9 cellular contexts compared by ENCODE assay signal in genomic region chr16:70679653-70680494, GRCh38. TPM values are rescaled to one million over a fixed set of nuclear protein-coding genes. Genes with fewer than 3 reads are reported as not detected.
DNase-seq lines count a peak whose midpoint lies in the region; ATAC-seq and TF ChIP-seq lines count a peak whose summit lies in the region.
"Had no signal": no experiment of that assay in that cellular context is flagged by ENCODE, and none has a peak within 500 bp of the region (broad histone marks: within the 10 kb centered on the region; RNA-seq: fewer than 3 reads in every experiment).

No MANE protein-coding gene starts in this region.

- TF ChIP-seq POLR2A in body of pancreas (IDR thresholded peaks at IDR 0.05) (no peak), suprapubic skin (IDR thresholded peaks at IDR 0.05) (no peak)

- in situ Hi-C loops in G401 (cut with HindIII; ENCODE audit: low sequenced_read_pairs) = no loop called here

- no peaks in the 10 kb centered on the region for H3K9me2 ChIP-seq in GM23338 (ENCODE audit: insufficient read depth)

- no peak for TF ChIP-seq EP300 in suprapubic skin (IDR thresholded peaks at IDR 0.05)

- intact Hi-C loops in body of pancreas (cut with DNase I) = loop anchor here (5.0 kb wide), 1 partner anchor 87 kb away; no protein-coding TSS in a partner anchor

- H3K36me3 ChIP-seq in GM23338 (ENCODE audit: insufficient read depth) = no peaks in the 10 kb centered on the region
- peaks cover 0 to under 1% of the 10 kb centered on the region in 2 donors for H3K36me3 ChIP-seq in body of pancreas (replicated peaks in 1 of 2; ENCODE audit: insufficient read depth in 1 of 2, low read depth in 2 of 2)
- H3K36me3 ChIP-seq in suprapubic skin = peaks cover 56% of the 10 kb centered on the region

- peaks cover 3% of the 10 kb centered on the region for H4K20me1 ChIP-seq in GM23338 (replicated peaks; ENCODE audit: insufficient read depth)

- H3K9me3 Mint-ChIP-seq in GM23338 = no peaks in the 10 kb centered on the region

- H3K27ac Mint-ChIP-seq in GM23338 = no peak overlapping the region

- TF ChIP-seq CTCF in GM23338 (conservative IDR thresholded peaks at IDR 0.05; ENCODE audit: low read depth in 2 of 2) (peak; percentile 10 to 63; a peak in 2 of 4 replicates), body of pancreas (IDR thresholded peaks at IDR 0.05) (peak in 4 of 7 experiments; percentile 12 to 60 (median 39)), suprapubic skin (IDR thresholded peaks at IDR 0.05) (peak in 1 of 2 donors; percentile 52)

- H3K27me3 Mint-ChIP-seq in GM23338 (ENCODE audit: insufficient read depth, low read depth, poor library complexity) = peaks cover 8% of the 10 kb centered on the region

- H3K4me3 Mint-ChIP-seq in GM23338 = no peak overlapping the region; the same call in 2 of the 3 replicates

- H3K36me3 Mint-ChIP-seq in GM23338 (ENCODE audit: low read depth) = peaks cover 9% of the 10 kb centered on the region; the same call in 2 of the 3 replicates

- peaks cover 17% of the 10 kb centered on the region for H3K4me1 Mint-ChIP-seq in GM23338

- peak overlapping the region; percentile 75 for H3K4me2 ChIP-seq in GM23338

- H2AFZ ChIP-seq in GM23338 = no peak overlapping the region

- H3K9me3 ChIP-seq in body of pancreas (no peaks in the 10 kb centered on the region), suprapubic skin (no peaks in the 10 kb centered on the region)

- WGBS in body of pancreas, 2 donors = 70 to 87% methylated on average over 30 to 63 of the region's 83 CpGs
- 73% methylated on average over 57 of the region's 83 CpGs for WGBS in suprapubic skin

- DNase-seq in GM23338 (ENCODE audit: low spot score) = peak; percentile 82
- DNase-seq in body of pancreas = no peak
- peak; percentile 99 for DNase-seq in iPS-NIHi11 (ENCODE audit: low spot score)
- DNase-seq in suprapubic skin (ENCODE audit: low spot score in 2 of 2) = no peak
- no peak for DNase-seq in DMS153 (lab: John Stamatoyannopoulos, UW)
- DNase-seq in G401 (ENCODE audit: low spot score) = no peak
- DNase-seq in SKM-1 (lab: John Stamatoyannopoulos, UW; ENCODE audit: unreplicated experiment) = no peak
- DNase-seq: activated effector memory CD4-positive, alpha-beta T cell treated with anti-CD3 and anti-CD28 coated beads, Interleukin-2, amount 50 U/mL, for 16 hours had no signal

- peak; percentile 81 for ATAC-seq in GM23338
- no peak for ATAC-seq in body of pancreas
- no peak for ATAC-seq in GM18907 (IDR thresholded peaks at IDR 0.05; ENCODE audit: unreplicated experiment)

- peaks cover 4% of the 10 kb centered on the region for H3K27me3 ChIP-seq in GM23338 (ENCODE audit: insufficient read depth)
- no peaks in the 10 kb centered on the region for H3K27me3 ChIP-seq in body of pancreas
- H3K27me3 ChIP-seq in suprapubic skin = no peaks in the 10 kb centered on the region

- H3F3A ChIP-seq in GM23338 (replicated peaks; ENCODE audit: low read depth) = 0 out of 2 replicates have a peak, but pooled peaks cover 5% of the 10 kb centered on the region

- H3K27ac ChIP-seq in GM23338 (ENCODE audit: low read depth) (no peak overlapping the region), body of pancreas (peak overlapping the region in 2 of 4 donors; percentile 52 to 53), suprapubic skin (peak overlapping the region; percentile 70)

- no peaks in the 10 kb centered on the region for H3K79me2 ChIP-seq in GM23338 (replicated peaks; ENCODE audit: insufficient read depth)

- H3K4me1 ChIP-seq in GM23338 (ENCODE audit: insufficient read depth) = peaks cover 7% of the 10 kb centered on the region
- H3K4me1 ChIP-seq in body of pancreas = peaks cover 47% of the 10 kb centered on the region
- H3K4me1 ChIP-seq in suprapubic skin = peaks cover 50% of the 10 kb centered on the region

- H3K4me3 ChIP-seq in GM23338 = peak overlapping the region; percentile 45; the same call in 1 of the 2 replicates
- no peak overlapping the region for H3K4me3 ChIP-seq in body of pancreas
- H3K4me3 ChIP-seq in suprapubic skin = no peak overlapping the region

TF ChIP-seq in GM23338, 12 proteins besides CTCF, POLR2A, EP300 and RAD21 (continues in another document):
- TF ChIP-seq, protein P1, sequence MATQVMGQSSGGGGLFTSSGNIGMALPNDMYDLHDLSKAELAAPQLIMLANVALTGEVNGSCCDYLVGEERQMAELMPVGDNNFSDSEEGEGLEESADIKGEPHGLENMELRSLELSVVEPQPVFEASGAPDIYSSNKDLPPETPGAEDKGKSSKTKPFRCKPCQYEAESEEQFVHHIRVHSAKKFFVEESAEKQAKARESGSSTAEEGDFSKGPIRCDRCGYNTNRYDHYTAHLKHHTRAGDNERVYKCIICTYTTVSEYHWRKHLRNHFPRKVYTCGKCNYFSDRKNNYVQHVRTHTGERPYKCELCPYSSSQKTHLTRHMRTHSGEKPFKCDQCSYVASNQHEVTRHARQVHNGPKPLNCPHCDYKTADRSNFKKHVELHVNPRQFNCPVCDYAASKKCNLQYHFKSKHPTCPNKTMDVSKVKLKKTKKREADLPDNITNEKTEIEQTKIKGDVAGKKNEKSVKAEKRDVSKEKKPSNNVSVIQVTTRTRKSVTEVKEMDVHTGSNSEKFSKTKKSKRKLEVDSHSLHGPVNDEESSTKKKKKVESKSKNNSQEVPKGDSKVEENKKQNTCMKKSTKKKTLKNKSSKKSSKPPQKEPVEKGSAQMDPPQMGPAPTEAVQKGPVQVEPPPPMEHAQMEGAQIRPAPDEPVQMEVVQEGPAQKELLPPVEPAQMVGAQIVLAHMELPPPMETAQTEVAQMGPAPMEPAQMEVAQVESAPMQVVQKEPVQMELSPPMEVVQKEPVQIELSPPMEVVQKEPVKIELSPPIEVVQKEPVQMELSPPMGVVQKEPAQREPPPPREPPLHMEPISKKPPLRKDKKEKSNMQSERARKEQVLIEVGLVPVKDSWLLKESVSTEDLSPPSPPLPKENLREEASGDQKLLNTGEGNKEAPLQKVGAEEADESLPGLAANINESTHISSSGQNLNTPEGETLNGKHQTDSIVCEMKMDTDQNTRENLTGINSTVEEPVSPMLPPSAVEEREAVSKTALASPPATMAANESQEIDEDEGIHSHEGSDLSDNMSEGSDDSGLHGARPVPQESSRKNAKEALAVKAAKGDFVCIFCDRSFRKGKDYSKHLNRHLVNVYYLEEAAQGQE (IDR thresholded peaks at IDR 0.05; ENCODE audit: unreplicated experiment) = no peak
- TF ChIP-seq STAT1 (IDR thresholded peaks at IDR 0.05; ENCODE audit: unreplicated experiment) (no peak), ETS1 (IDR thresholded peaks at IDR 0.05) (no peak), JUNB (IDR thresholded peaks at IDR 0.05; ENCODE audit: unreplicated experiment) (no peak), ZNF331 (CRISPR knock-in tag; IDR thresholded peaks at IDR 0.05; ENCODE audit: low read depth) (no peak), ZNF114 (CRISPR knock-in tag; IDR thresholded peaks at IDR 0.05) (no peak), CREB1 (CRISPR knock-in tag; IDR thresholded peaks at IDR 0.05; ENCODE audit: low read depth) (no peak), POLR2AphosphoS5 (IDR thresholded peaks at IDR 0.05; ENCODE audit: low read depth) (no peak), EZH2 (IDR thresholded peaks at IDR 0.05; ENCODE audit: low read depth, unreplicated experiment) (no peak)

RNA-seq across cellular contexts. Expression of gene MTSS2, which starts 6.0 kb away (rescaled TPM):
- total RNA-seq in GM23338 (2014; rRNA removed; shearing (Covaris generic)) = 16.5 and 19.6 TPM in 2 replicates
- 1.6 and 1.9 TPM in 2 replicates for polyA plus RNA-seq in GM23338 (2016; fragmentation: Nextera tagmentation; extraction: Ambion mirVana)
- 10 to 100 TPM in 1 of 2 donors, 1 to 10 TPM in 1; 8.8 to 23.4 TPM for total RNA-seq in body of pancreas
- 10 to 100 TPM; 30.1 to 58.7 (median 42.6) TPM for total RNA-seq in suprapubic skin
- 15.6 and 46.7 TPM in 2 replicates for total RNA-seq in G401 (2014; rRNA removed; shearing (Covaris generic))

RNA-seq across cellular contexts. Expression of gene IL34, which starts 33.5 kb away (rescaled TPM):
- 4.6 and 6.6 TPM in 2 replicates for total RNA-seq in GM23338 (2014; rRNA removed; shearing (Covaris generic))
- polyA plus RNA-seq in GM23338 (2016; fragmentation: Nextera tagmentation; extraction: Ambion mirVana) = 3.1 and 4.3 TPM in 2 replicates
- total RNA-seq in body of pancreas (1 to 10 TPM in 1 of 2 donors, under 1 TPM in 1; 0.78 to 3.0 TPM), suprapubic skin (100 to 1,000 TPM in 1 of 4 donors, 10 to 100 TPM in 3; 64.2 to 187 (median 92.5) TPM)
- 3.4 and 5.1 TPM in 2 replicates for total RNA-seq in G401 (2014; rRNA removed; shearing (Covaris generic))

Comparison
In these comparisons a context has a peak if more than half of its experiments do, and no peak if none do; other contexts are left out.
1. DNase-seq: peak in GM23338 (single experiment) and iPS-NIHi11 (single experiment); none in body of pancreas (0 of 4), suprapubic skin (0 of 2), DMS153 (single experiment), G401 (single experiment) and SKM-1 (single experiment).